ENCODE assay signal across 14 cellular contexts in the genomic region with DNA sequence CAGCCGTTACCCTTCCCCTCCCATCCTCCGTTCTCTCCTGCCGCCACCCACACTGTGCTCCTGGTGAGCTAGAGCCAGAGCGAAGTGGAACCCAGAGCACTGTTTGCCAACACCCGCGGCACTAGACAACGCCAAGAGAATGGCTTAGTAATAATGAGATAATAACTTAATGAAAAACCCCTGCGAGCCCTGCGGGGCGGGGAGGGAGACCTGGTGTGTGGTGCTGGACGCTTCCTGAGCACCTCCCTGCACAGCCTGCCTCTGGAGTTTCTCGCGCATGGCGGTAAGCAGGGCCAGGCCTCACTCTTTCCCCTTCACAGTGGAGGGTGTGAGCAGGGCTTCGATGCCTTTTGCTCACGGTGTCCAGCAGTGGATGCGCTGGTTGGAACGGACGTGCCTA.
DNase-seq lines count a peak whose midpoint lies in the region; ATAC-seq and TF ChIP-seq lines count a peak whose summit lies in the region.
"Had no signal": no experiment of that assay in that cellular context is flagged by ENCODE, and none has a peak within 500 bp of the region (broad histone marks: within the 10 kb centered on the region; RNA-seq: fewer than 3 reads in every experiment).

No MANE protein-coding gene starts in this region.

- TF ChIP-seq RAD21 in SK-N-SH (IDR thresholded peaks at IDR 0.05; ENCODE audit: low read length): peak; percentile 30

- ATAC-seq in gastrocnemius medialis: no peak
- ATAC-seq: GM23338 had no signal

- H3K4me3 ChIP-seq in BE2C (ENCODE audit: low read depth, low read length) (peak overlapping the region; percentile 7), SK-N-SH (ENCODE audit: low read depth in 2 of 2, low read length in 1 of 2) (no peak overlapping the region), neuronal stem cell (ENCODE audit: low read length in 2 of 2) (no peak overlapping the region), gastrocnemius medialis (no peak overlapping the region)
- H3K4me3 ChIP-seq: GM23338 had no signal

- H3K27ac ChIP-seq in SK-N-SH (ENCODE audit: low read depth in 2 of 2, low read length in 1 of 2): peak overlapping the region in 1 of 2 experiments; percentile 5; a peak in 1 of 4 replicates
- no peak overlapping the region for H3K27ac ChIP-seq in neuronal stem cell (replicated peaks; ENCODE audit: low read length)
- H3K27ac ChIP-seq in gastrocnemius medialis: no peak overlapping the region
- H3K27ac ChIP-seq: C4-2B, HL-60 had no signal

- TF ChIP-seq POLR2A in gastrocnemius medialis (IDR thresholded peaks at IDR 0.05): no peak

- no peaks in the 10 kb centered on the region for H3K9me2 ChIP-seq in SK-N-SH

- H3K18ac ChIP-seq in neuronal stem cell (ENCODE audit: low read length): peak overlapping the region; percentile 78

- H2BK12ac ChIP-seq in neuronal stem cell (ENCODE audit: low read length): no peak overlapping the region

- H3K9me3 ChIP-seq in BE2C (no peaks in the 10 kb centered on the region), SK-N-SH (no peaks in the 10 kb centered on the region; the same call in 1 of the 2 replicates), neuronal stem cell (replicated peaks in 1 of 2; ENCODE audit: control insufficient read depth in 2 of 2, insufficient read depth in 1 of 2, low read depth in 1 of 2, low read length in 2 of 2) (no peaks in the 10 kb centered on the region), gastrocnemius medialis (no peaks in the 10 kb centered on the region)

- CTCF ChIA-PET in SK-N-SH (lab: Yijun Ruan, JAX): interaction anchor here (0.7 to 10.8 kb wide), 3 partner anchors 19 to 135 kb away, joined by 3 to 149 read pairs (median 3); no protein-coding TSS in a partner anchor

- H4K20me1 ChIP-seq in SK-N-SH (ENCODE audit: insufficient read depth): no peaks in the 10 kb centered on the region

- H2BK5ac ChIP-seq in neuronal stem cell (ENCODE audit: low read length): no peak overlapping the region

- POLR2A ChIA-PET in SK-N-SH (lab: Yijun Ruan, JAX): no interaction called here

- H3K4me2 ChIP-seq in SK-N-SH: no peak overlapping the region
- no peak overlapping the region for H3K4me2 ChIP-seq in neuronal stem cell (ENCODE audit: insufficient read depth, low read length, poor library complexity, severe bottlenecking)
- H3K4me2 ChIP-seq: GM23338 had no signal

- H3K9ac ChIP-seq in SK-N-SH (no peak overlapping the region), neuronal stem cell (ENCODE audit: low read depth, low read length, poor library complexity) (no peak overlapping the region)

- in situ Hi-C loops in gastrocnemius medialis (cut with MboI; ENCODE audit: low sequenced_read_pairs in 4 of 4): no loop called here

- no peak overlapping the region for H2AFZ ChIP-seq in SK-N-SH (ENCODE audit: low read depth)
- H2AFZ ChIP-seq in neuronal stem cell (ENCODE audit: low read length): no peak overlapping the region
- H2AFZ ChIP-seq: GM23338 had no signal

- intact Hi-C loops in gastrocnemius medialis (cut with DNase I; ENCODE audit: low total_unique reads): no loop called here

- H3K4me1 ChIP-seq in BE2C (peaks cover 37% of the 10 kb centered on the region), SK-N-SH (ENCODE audit: control insufficient read depth in 1 of 2, insufficient read depth in 2 of 2, low read depth in 1 of 2, low read length in 1 of 2) (peaks cover 0 to 40% of the 10 kb centered on the region in 2 experiments; a peak in 2 of 4 replicates), neuronal stem cell (ENCODE audit: control insufficient read depth in 2 of 2, insufficient read depth in 1 of 2, low read depth in 1 of 2, low read length in 2 of 2) (peaks cover 0 to 8% of the 10 kb centered on the region in 2 donors), gastrocnemius medialis (no peaks in the 10 kb centered on the region)

- no peaks in the 10 kb centered on the region for H3K79me2 ChIP-seq in SK-N-SH (ENCODE audit: insufficient read depth)

- H2BK120ac ChIP-seq in neuronal stem cell (ENCODE audit: low read depth, low read length): no peak overlapping the region

- H3K36me3 ChIP-seq in BE2C (no peaks in the 10 kb centered on the region), SK-N-SH (replicated peaks in 1 of 2; ENCODE audit: control insufficient read depth in 1 of 2, insufficient read depth in 2 of 2, low read length in 1 of 2) (no peaks in the 10 kb centered on the region), neuronal stem cell (replicated peaks in 1 of 2; ENCODE audit: control insufficient read depth in 2 of 2, insufficient read depth in 2 of 2, low read length in 2 of 2) (no peaks in the 10 kb centered on the region), gastrocnemius medialis (no peaks in the 10 kb centered on the region)

- WGBS in SK-N-SH (ENCODE audit: low lambda C conversion rate): 28% methylated on average over 19 of the region's 19 CpGs
- no CpG with 5 or more reads among the region's 19 CpGs for WGBS in neuronal stem cell (ENCODE audit: extremely low coverage in 2 of 2, insufficient read length in 2 of 2, insufficient replicate concordance in 1 of 2), 2 donors

- peak overlapping the region; percentile 42 for H2AK5ac ChIP-seq in neuronal stem cell (ENCODE audit: low read depth, low read length)

- H3K27me3 ChIP-seq in BE2C (no peaks in the 10 kb centered on the region), SK-N-SH (ENCODE audit: insufficient read depth) (no peaks in the 10 kb centered on the region), neuronal stem cell (ENCODE audit: control insufficient read depth in 3 of 3, insufficient read depth in 3 of 3, low read depth in 1 of 3, low read length in 3 of 3) (peaks cover 0 to 38% (median 0%) of the 10 kb centered on the region in 3 experiments), gastrocnemius medialis (no peaks in the 10 kb centered on the region)

- TF ChIP-seq CTCF in BE2C (IDR thresholded peaks at IDR 0.05; ENCODE audit: low read depth, low read length) (no peak), SK-N-SH (IDR thresholded peaks at IDR 0.05) (no peak), gastrocnemius medialis (IDR thresholded peaks at IDR 0.05 in 4 of 5, conservative IDR thresholded peaks at IDR 0.05 in 1 of 5) (no peak)

- no peaks in the 10 kb centered on the region for H3F3A ChIP-seq in SK-N-SH (replicated peaks; ENCODE audit: insufficient read depth)

- no peaks in the 10 kb centered on the region for H3K79me1 ChIP-seq in neuronal stem cell (ENCODE audit: low read depth, low read length)

- peak in 1 of 2 experiments; percentile 97; a peak in 2 of 4 replicates for TF ChIP-seq EP300 in SK-N-SH (IDR thresholded peaks at IDR 0.05; ENCODE audit: borderline replicate concordance in 1 of 2, low read depth in 1 of 2, low read length in 1 of 2)

- H4K91ac ChIP-seq in neuronal stem cell (ENCODE audit: low read depth, low read length, poor library complexity): no peak overlapping the region

- no peak overlapping the region for H3K4ac ChIP-seq in neuronal stem cell (ENCODE audit: low read length)

- no peak overlapping the region for H2BK15ac ChIP-seq in neuronal stem cell (ENCODE audit: low read length)

- DNase-seq in BE2C: peak; percentile 85
- DNase-seq in NCI-H146 (lab: John Stamatoyannopoulos, UW): peak; percentile 66
- DNase-seq in SK-N-SH: peak; percentile 91
- no peak for DNase-seq in neuronal stem cell (ENCODE audit: low spot score)
- DNase-seq in gastrocnemius medialis: no peak
- DNase-seq in NCI-H2029 (lab: John Stamatoyannopoulos, UW): no peak
- DNase-seq: CD4-positive, alpha-beta T cell; DMS153; DMS79; GDM1; HCEC 1CT had no signal

- H3K23ac ChIP-seq in neuronal stem cell (ENCODE audit: low read depth, low read length, poor library complexity): peak overlapping the region; percentile 28

- H4K8ac ChIP-seq in neuronal stem cell (ENCODE audit: low read depth, low read length): no peak overlapping the region

- H3K14ac ChIP-seq in neuronal stem cell (ENCODE audit: low read length): peak overlapping the region; percentile 79

TF ChIP-seq in SK-N-SH, 30 proteins besides CTCF, POLR2A, EP300 and RAD21:
- TF ChIP-seq SMC3 (IDR thresholded peaks at IDR 0.05; ENCODE audit: low read depth, low read length) (peak; percentile 12; the same call in 1 of the 2 replicates), ELF1 (IDR thresholded peaks at IDR 0.05) (no peak), GATA2 (CRISPR knock-in tag; IDR thresholded peaks at IDR 0.05) (peak; percentile 89), POLR2AphosphoS5 (IDR thresholded peaks at IDR 0.05; ENCODE audit: low read depth, low read length) (no peak), FOXJ3 (CRISPR knock-in tag; IDR thresholded peaks at IDR 0.05) (peak; percentile 99), TCF12 (IDR thresholded peaks at IDR 0.05) (no peak), YY1 (IDR thresholded peaks at IDR 0.05; ENCODE audit: low read depth) (no peak), RCOR1 (IDR thresholded peaks at IDR 0.05; ENCODE audit: low read length) (peak; percentile 98), NRF1 (IDR thresholded peaks at IDR 0.05; ENCODE audit: low read depth, low read length) (peak; percentile 54; the same call in 1 of the 2 replicates), CHD2 (IDR thresholded peaks at IDR 0.05; ENCODE audit: low read length, partially characterized antibody) (peak; percentile 89), MXI1 (IDR thresholded peaks at IDR 0.05; ENCODE audit: low read depth, low read length) (peak; percentile 77), RFX5 (IDR thresholded peaks at IDR 0.05; ENCODE audit: low read length) (peak; percentile 60; the same call in 1 of the 2 replicates)

Comparison
In these comparisons a context has a peak if more than half of its experiments do, and no peak if none do; other contexts are left out.
1. DNase-seq: peak in BE2C (single experiment), NCI-H146 (single experiment) and SK-N-SH (single experiment); none in neuronal stem cell (single experiment), gastrocnemius medialis (0 of 2) and NCI-H2029 (single experiment).